Comparison of ENCODE assay signal across 1 cellular context in the genomic region with DNA sequence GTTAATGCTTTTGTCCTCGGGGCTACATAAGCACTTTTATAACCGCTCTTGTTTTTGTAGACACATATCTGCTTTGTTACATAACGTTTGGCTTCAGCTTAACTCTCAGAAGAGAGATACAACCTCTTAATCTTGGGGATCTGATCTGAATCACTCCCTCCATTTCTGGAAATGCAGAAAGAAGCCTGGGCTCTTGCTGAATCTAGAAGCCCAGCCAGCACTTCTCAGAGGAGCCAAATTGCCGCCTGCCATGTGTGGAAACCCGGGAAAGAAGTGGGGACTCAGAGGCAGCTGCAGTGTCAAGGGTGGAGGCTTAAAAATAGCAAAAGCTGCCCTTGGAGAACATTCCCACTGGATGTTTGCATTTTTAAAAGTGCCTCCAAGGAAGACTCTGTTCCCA.
TF ChIP-seq lines count a peak whose summit lies in the region.

No MANE protein-coding gene starts in this region.

TF ChIP-seq in GM23338, 12 proteins besides CTCF, POLR2A, EP300 and RAD21:
- no peak for TF ChIP-seq POLR2AphosphoS5 (IDR thresholded peaks at IDR 0.05; ENCODE audit: low read depth)
- TF ChIP-seq CREB1 (CRISPR knock-in tag; IDR thresholded peaks at IDR 0.05; ENCODE audit: low read depth), result no peak
- TF ChIP-seq NANOG (IDR thresholded peaks at IDR 0.05; ENCODE audit: borderline replicate concordance), result no peak
- TF ChIP-seq, protein P1, sequence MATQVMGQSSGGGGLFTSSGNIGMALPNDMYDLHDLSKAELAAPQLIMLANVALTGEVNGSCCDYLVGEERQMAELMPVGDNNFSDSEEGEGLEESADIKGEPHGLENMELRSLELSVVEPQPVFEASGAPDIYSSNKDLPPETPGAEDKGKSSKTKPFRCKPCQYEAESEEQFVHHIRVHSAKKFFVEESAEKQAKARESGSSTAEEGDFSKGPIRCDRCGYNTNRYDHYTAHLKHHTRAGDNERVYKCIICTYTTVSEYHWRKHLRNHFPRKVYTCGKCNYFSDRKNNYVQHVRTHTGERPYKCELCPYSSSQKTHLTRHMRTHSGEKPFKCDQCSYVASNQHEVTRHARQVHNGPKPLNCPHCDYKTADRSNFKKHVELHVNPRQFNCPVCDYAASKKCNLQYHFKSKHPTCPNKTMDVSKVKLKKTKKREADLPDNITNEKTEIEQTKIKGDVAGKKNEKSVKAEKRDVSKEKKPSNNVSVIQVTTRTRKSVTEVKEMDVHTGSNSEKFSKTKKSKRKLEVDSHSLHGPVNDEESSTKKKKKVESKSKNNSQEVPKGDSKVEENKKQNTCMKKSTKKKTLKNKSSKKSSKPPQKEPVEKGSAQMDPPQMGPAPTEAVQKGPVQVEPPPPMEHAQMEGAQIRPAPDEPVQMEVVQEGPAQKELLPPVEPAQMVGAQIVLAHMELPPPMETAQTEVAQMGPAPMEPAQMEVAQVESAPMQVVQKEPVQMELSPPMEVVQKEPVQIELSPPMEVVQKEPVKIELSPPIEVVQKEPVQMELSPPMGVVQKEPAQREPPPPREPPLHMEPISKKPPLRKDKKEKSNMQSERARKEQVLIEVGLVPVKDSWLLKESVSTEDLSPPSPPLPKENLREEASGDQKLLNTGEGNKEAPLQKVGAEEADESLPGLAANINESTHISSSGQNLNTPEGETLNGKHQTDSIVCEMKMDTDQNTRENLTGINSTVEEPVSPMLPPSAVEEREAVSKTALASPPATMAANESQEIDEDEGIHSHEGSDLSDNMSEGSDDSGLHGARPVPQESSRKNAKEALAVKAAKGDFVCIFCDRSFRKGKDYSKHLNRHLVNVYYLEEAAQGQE (IDR thresholded peaks at IDR 0.05; ENCODE audit: unreplicated experiment), result no peak
- no peak for TF ChIP-seq STAT1 (IDR thresholded peaks at IDR 0.05; ENCODE audit: unreplicated experiment)
- TF ChIP-seq JUNB (IDR thresholded peaks at IDR 0.05; ENCODE audit: unreplicated experiment), result no peak
- TF ChIP-seq EZH2 (IDR thresholded peaks at IDR 0.05; ENCODE audit: low read depth, unreplicated experiment), result no peak
- TF ChIP-seq ZNF114 (CRISPR knock-in tag; IDR thresholded peaks at IDR 0.05), result no peak
